Comparison of ENCODE assay signal across 11 cellular contexts in the genomic region with DNA sequence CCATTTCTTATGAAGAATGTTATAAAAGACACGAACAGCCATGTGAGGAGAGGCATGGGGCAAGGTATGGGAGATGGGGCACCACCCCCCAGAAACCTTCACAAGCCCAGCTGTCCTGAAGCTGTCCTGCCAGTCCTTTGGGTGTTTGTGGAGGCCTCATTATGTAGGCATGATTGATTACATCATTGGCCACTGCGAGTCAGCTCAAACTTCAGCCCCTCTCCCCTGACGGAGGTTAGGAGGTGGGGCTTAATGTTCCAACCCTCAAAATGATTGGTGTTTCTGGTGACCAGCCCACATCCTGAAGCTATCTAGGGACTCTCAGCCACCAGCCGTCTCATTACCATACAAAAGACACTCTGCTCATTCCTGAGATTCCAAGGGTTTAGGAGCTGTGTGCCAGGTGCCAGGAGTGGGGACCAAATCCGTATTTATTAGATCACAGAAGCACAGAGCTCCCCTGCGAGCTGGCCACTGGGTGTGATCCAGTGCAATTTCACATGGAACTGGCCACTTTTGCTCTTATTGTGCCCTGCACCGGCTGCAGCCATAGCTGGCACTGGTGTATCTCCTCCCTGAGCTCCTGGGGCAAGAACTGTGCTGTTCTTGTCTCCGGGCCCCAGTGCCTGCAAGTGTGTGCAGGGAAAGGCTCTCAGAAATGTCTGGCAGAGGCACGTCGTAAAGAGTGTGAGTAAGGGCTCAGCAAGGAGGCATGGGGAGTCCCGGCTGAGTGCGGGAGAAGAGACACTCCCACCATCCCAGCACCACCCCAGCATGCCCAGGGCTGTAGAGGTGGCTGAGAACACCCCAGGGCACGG. TPM values are rescaled to one million over a fixed set of nuclear protein-coding genes. Genes with fewer than 3 reads are reported as not detected.
DNase-seq lines count a peak whose midpoint lies in the region; ATAC-seq and TF ChIP-seq lines count a peak whose summit lies in the region.
"Had no signal": no experiment of that assay in that cellular context is flagged by ENCODE, and none has a peak within 500 bp of the region (broad histone marks: within the 10 kb centered on the region; RNA-seq: fewer than 3 reads in every experiment).

No MANE protein-coding gene starts in this region.

- H3K27ac ChIP-seq in psoas muscle (no peak overlapping the region), prostate gland (no peak overlapping the region), OCI-LY7 (ENCODE audit: low read depth, low read length, poor library complexity, severe bottlenecking) (no peak overlapping the region)
- H3K27ac ChIP-seq: spleen had no signal

- H3K36me3 Mint-ChIP-seq in WTC11: no peaks in the 10 kb centered on the region

- H3K4me1 Mint-ChIP-seq in WTC11: peaks cover 66% of the 10 kb centered on the region

- no peak for TF ChIP-seq POLR2A in prostate gland (IDR thresholded peaks at IDR 0.05)

- H3K79me2 ChIP-seq in OCI-LY7 (ENCODE audit: insufficient read depth, low read depth, low read length): no peaks in the 10 kb centered on the region

- no peaks in the 10 kb centered on the region for H3K9me3 ChIP-seq in psoas muscle
- H3K9me3 ChIP-seq in prostate gland: no peaks in the 10 kb centered on the region
- no peaks in the 10 kb centered on the region for H3K9me3 ChIP-seq in OCI-LY7 (ENCODE audit: low read length)
- H3K9me3 ChIP-seq: spleen had no signal

- no peak overlapping the region for H3K4me2 ChIP-seq in OCI-LY7 (ENCODE audit: low read length)

- intact Hi-C loops in psoas muscle (cut with DNase I): no loop called here
- intact Hi-C loops in prostate gland (cut with DNase I): no loop called here
- intact Hi-C loops in OCI-LY7 (cut with micrococcal nuclease; ENCODE audit: unreplicated experiment): no loop called here

- H3K27ac Mint-ChIP-seq in WTC11: peak overlapping the region; percentile 97

- H3K27me3 Mint-ChIP-seq in WTC11 (ENCODE audit: low read depth): no peaks in the 10 kb centered on the region; the same call in 1 of the 2 replicates

- no peaks in the 10 kb centered on the region for H3K9me2 ChIP-seq in OCI-LY7 (ENCODE audit: insufficient read depth, low read length)

- ATAC-seq in HG03139 (IDR thresholded peaks at IDR 0.05; ENCODE audit: unreplicated experiment) (peak; percentile 53), WTC11 (peak; percentile 93), psoas muscle (no peak)

- H3K27me3 ChIP-seq in psoas muscle (ENCODE audit: insufficient read depth in 3 of 3, low read length in 2 of 3): peaks cover 0 to 1% (median 0%) of the 10 kb centered on the region in 3 donors
- H3K27me3 ChIP-seq in prostate gland (replicated peaks; ENCODE audit: insufficient read depth): no peaks in the 10 kb centered on the region
- H3K27me3 ChIP-seq: spleen had no signal

- H3K4me1 ChIP-seq in psoas muscle: peaks cover 24% of the 10 kb centered on the region
- no peaks in the 10 kb centered on the region for H3K4me1 ChIP-seq in prostate gland (replicated peaks)
- H3K4me1 ChIP-seq in OCI-LY7 (ENCODE audit: insufficient read depth, low read length, poor library complexity, severe bottlenecking): no peaks in the 10 kb centered on the region

- peak; percentile 42 for DNase-seq in AG20443 (ENCODE audit: low spot score)
- peak; percentile 80 for DNase-seq in WTC11 (ENCODE audit: low spot score)
- peak; percentile 85 for DNase-seq in iPS-NIHi11 (ENCODE audit: low spot score)
- DNase-seq in psoas muscle: no peak
- DNase-seq in prostate gland (ENCODE audit: low spot score): no peak
- DNase-seq in AML-193 (lab: John Stamatoyannopoulos, UW): no peak
- DNase-seq in OCI-LY7 (ENCODE audit: low spot score): no peak
- DNase-seq: activated CD4-positive, alpha-beta T cell treated with anti-CD3 and anti-CD28 coated beads for 4 hours; NCI-H226; spleen had no signal

- H3K36me3 ChIP-seq in psoas muscle (ENCODE audit: insufficient read depth in 1 of 2, low read depth in 1 of 2) (no peaks in the 10 kb centered on the region), prostate gland (no peaks in the 10 kb centered on the region), OCI-LY7 (ENCODE audit: insufficient read depth, low read length) (no peaks in the 10 kb centered on the region)
- H3K36me3 ChIP-seq: spleen had no signal

- H3K4me3 ChIP-seq in psoas muscle (no peak overlapping the region), prostate gland (no peak overlapping the region), OCI-LY7 (ENCODE audit: low read depth, low read length, poor library complexity, severe bottlenecking) (no peak overlapping the region)
- H3K4me3 ChIP-seq: spleen had no signal

- POLR2A ChIA-PET in WTC11 (lab: Charles Lee) (interaction anchor here (1.0 to 1.8 kb wide), 9 partner anchors 8 to 421 kb away, joined by 3 to 22 read pairs (median 5); partner anchors contain the start of gene KIAA1614), OCI-LY7 (lab: Charles Lee) (interaction anchor here (0.5 to 0.9 kb wide), 4 partner anchors 9 to 1489 kb away, joined by 3 to 5 read pairs (median 4); no protein-coding TSS in a partner anchor)

- no TSS peak for BruUV-seq in OCI-LY7 (replicated peaks; lab: Mats Ljungman, UMichigan)

- H3K9me3 Mint-ChIP-seq in WTC11: no peaks in the 10 kb centered on the region

- peak overlapping the region; percentile 50 for H3K4me3 Mint-ChIP-seq in WTC11

- no peak for TF ChIP-seq CTCF in WTC11 (IDR thresholded peaks at IDR 0.05)
- no peak for TF ChIP-seq CTCF in psoas muscle (IDR thresholded peaks at IDR 0.05)
- no peak for TF ChIP-seq CTCF in prostate gland (IDR thresholded peaks at IDR 0.05)
- no peak for TF ChIP-seq CTCF in OCI-LY7 (conservative IDR thresholded peaks at IDR 0.05; ENCODE audit: low read length)

- CTCF ChIA-PET in WTC11 (lab: Charles Lee): interaction anchor here (0.7 to 1.8 kb wide), 17 partner anchors 8 to 408 kb away, joined by 3 to 21 read pairs (median 4); partner anchors contain the start of gene KIAA1614
- CTCF ChIA-PET in OCI-LY7 (lab: Charles Lee; ENCODE audit: unreplicated experiment): no interaction called here

- 56 to 74% (median 60%) methylated on average over 13 of the region's 13 CpGs for WGBS in psoas muscle, 3 donors
- 26% methylated on average over 13 of the region's 13 CpGs for WGBS in prostate gland

- H4K20me1 ChIP-seq in OCI-LY7 (ENCODE audit: insufficient read depth, low read length): no peaks in the 10 kb centered on the region

- H2AFZ ChIP-seq in OCI-LY7 (ENCODE audit: low read length): no peak overlapping the region

TF ChIP-seq in WTC11, 78 proteins besides CTCF, POLR2A, EP300 and RAD21 (continues in another document):
- TF ChIP-seq, protein P1, sequence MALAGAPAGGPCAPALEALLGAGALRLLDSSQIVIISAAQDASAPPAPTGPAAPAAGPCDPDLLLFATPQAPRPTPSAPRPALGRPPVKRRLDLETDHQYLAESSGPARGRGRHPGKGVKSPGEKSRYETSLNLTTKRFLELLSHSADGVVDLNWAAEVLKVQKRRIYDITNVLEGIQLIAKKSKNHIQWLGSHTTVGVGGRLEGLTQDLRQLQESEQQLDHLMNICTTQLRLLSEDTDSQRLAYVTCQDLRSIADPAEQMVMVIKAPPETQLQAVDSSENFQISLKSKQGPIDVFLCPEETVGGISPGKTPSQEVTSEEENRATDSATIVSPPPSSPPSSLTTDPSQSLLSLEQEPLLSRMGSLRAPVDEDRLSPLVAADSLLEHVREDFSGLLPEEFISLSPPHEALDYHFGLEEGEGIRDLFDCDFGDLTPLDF (CRISPR knock-in tag; IDR thresholded peaks at IDR 0.05): no peak
- TF ChIP-seq FOXK1 (CRISPR knock-in tag; IDR thresholded peaks at IDR 0.05) (0 out of 2 replicates have a peak, but pooled peaks have one; percentile 55), ZNF396 (CRISPR knock-in tag; IDR thresholded peaks at IDR 0.05; ENCODE audit: borderline replicate concordance) (no peak), ZNF281 (CRISPR knock-in tag; IDR thresholded peaks at IDR 0.05) (0 out of 2 replicates have a peak, but pooled peaks have one; percentile 52), TEAD4 (CRISPR knock-in tag; IDR thresholded peaks at IDR 0.05) (peak; percentile 88; the same call in 1 of the 2 replicates), ZNF121 (CRISPR knock-in tag; IDR thresholded peaks at IDR 0.05) (no peak), IRF1 (CRISPR knock-in tag; IDR thresholded peaks at IDR 0.05) (no peak), ZNF423 (CRISPR knock-in tag; IDR thresholded peaks at IDR 0.05) (no peak)
- TF ChIP-seq, protein P2, sequence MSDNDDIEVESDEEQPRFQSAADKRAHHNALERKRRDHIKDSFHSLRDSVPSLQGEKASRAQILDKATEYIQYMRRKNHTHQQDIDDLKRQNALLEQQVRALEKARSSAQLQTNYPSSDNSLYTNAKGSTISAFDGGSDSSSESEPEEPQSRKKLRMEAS (CRISPR knock-in tag; IDR thresholded peaks at IDR 0.05): 0 out of 2 replicates have a peak, but pooled peaks have one; percentile 34

RNA-seq across cellular contexts. Expression of gene KIAA1614, which starts 10.5 kb away (rescaled TPM):
- total RNA-seq in WTC11 (2021) (1.8 to 3.3 TPM (median 2.1 TPM) in 3 replicates), psoas muscle (1 to 10 TPM in 2 of 4 donors, under 1 TPM in 2; 0.84 to 1.1 (median 0.95) TPM), prostate gland (1 to 10 TPM; 3.7 to 6.4 TPM), OCI-LY7 (2022) (0.80 TPM in 1 of 2 replicates, not detected in the other)
- 1 to 10 TPM in 1 of 3 donors, under 1 TPM in 2; 0.45 to 1.6 (median 0.47) TPM for polyA plus RNA-seq in psoas muscle
- total RNA-seq in OCI-LY7 (2014; rRNA removed; shearing (Covaris generic)): 0.06 and 0.08 TPM in 2 replicates

Comparison
In these comparisons a context has a peak if more than half of its experiments do, and no peak if none do; other contexts are left out.
1. DNase-seq: peak in AG20443 (single experiment), WTC11 (single experiment) and iPS-NIHi11 (single experiment); none in psoas muscle (0 of 2), prostate gland (single experiment), AML-193 (0 of 2) and OCI-LY7 (single experiment).
2. ATAC-seq: peak in HG03139 (single experiment) and WTC11 (single experiment); none in psoas muscle (0 of 4).